24 cellular contexts compared by ENCODE assay signal in the genomic region with DNA sequence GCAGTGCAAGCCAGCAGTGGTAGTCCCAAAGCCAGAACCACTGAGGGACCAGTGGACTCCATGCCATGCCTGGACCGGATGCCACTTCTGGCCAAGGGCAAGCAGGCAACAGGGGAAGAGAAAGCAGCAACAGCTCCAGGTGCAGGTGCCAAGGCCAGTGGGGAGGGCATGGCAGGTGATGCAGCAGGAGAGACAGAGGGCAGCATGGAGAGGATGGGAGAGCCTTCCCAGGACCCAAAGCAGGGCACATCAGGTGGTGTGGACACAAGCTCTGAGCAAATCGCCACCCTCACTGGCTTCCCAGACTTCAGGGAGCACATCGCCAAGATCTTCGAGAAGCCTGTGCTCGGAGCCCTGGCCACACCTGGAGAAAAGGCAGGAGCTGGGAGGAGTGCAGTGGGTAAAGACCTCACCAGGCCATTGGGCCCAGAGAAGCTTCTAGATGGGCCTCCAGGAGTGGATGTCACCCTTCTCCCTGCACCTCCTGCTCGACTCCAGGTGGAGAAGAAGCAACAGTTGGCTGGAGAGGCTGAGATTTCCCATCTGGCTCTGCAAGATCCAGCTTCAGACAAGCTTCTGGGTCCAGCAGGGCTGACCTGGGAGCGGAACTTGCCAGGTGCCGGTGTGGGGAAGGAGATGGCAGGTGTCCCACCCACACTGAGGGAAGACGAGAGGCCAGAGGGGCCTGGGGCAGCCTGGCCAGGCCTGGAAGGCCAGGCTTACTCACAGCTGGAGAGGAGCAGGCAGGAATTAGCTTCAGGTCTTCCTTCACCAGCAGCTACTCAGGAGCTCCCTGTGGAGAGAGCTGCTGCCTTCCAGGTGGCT.
DNase-seq lines count a peak whose midpoint lies in the region; ATAC-seq, FAIRE-seq and TF ChIP-seq lines count a peak whose summit lies in the region.
"Had no signal": no experiment of that assay in that cellular context is flagged by ENCODE, and none has a peak within 500 bp of the region (broad histone marks: within the 10 kb centered on the region; RNA-seq: fewer than 3 reads in every experiment).

No MANE protein-coding gene starts in this region.

- no TSS peak for BruUV-seq in IMR-90 (replicated peaks; lab: Mats Ljungman, UMichigan)
- BruUV-seq in PC-3 (replicated peaks; lab: Mats Ljungman, UMichigan): no TSS peak

- H3K9me3 Mint-ChIP-seq in nephron progenitor cell: no peaks in the 10 kb centered on the region
- H3K9me3 Mint-ChIP-seq in CD4-positive, alpha-beta T cell: no peaks in the 10 kb centered on the region

- H3K79me2 ChIP-seq in PC-3 (ENCODE audit: low read length): no peaks in the 10 kb centered on the region

- peaks cover 28% of the 10 kb centered on the region for H3K36me3 Mint-ChIP-seq in nephron progenitor cell (ENCODE audit: low read depth)
- no peaks in the 10 kb centered on the region for H3K36me3 Mint-ChIP-seq in CD4-positive, alpha-beta T cell (ENCODE audit: low read depth)
- H3K36me3 Mint-ChIP-seq: CD4-positive, CD25-positive, alpha-beta regulatory T cell had no signal

- H3K9me3 ChIP-seq in IMR-90 (ENCODE audit: control insufficient read depth, insufficient read depth, low read length) (no peaks in the 10 kb centered on the region), PC-3 (ENCODE audit: low read length) (no peaks in the 10 kb centered on the region)
- H3K9me3 ChIP-seq in CD4-positive, alpha-beta T cell (ENCODE audit: control insufficient read depth, low read length): no peaks in the 10 kb centered on the region
- H3K9me3 ChIP-seq: BLaER1, SJSA1 had no signal

- H3K27me3 Mint-ChIP-seq in nephron progenitor cell (ENCODE audit: low read depth, poor library complexity): peaks cover 2% of the 10 kb centered on the region
- no peaks in the 10 kb centered on the region for H3K27me3 Mint-ChIP-seq in CD4-positive, alpha-beta T cell

- H3K4me3 ChIP-seq in IMR-90 (ENCODE audit: insufficient read depth, low read depth, low read length) (no peak overlapping the region), bronchial epithelial cell (ENCODE audit: low read depth, low read length) (no peak overlapping the region), skin epidermis (peak overlapping the region in 5 of 7 experiments; percentile 2 to 39 (median 6)), PC-3 (ENCODE audit: low read length) (no peak overlapping the region)
- H3K4me3 ChIP-seq: BLaER1, GM12878, K562, SJSA1 had no signal

- no peak for ATAC-seq in IMR-90 (ENCODE audit: low read depth)
- no peak for ATAC-seq in PC-3
- ATAC-seq in CD4-positive, alpha-beta T cell (ENCODE audit: poor library complexity): no peak
- ATAC-seq: GM12878, HepG2, K562 had no signal

- no peak overlapping the region for H3K18ac ChIP-seq in IMR-90 (ENCODE audit: low read depth, low read length)

- H2AK5ac ChIP-seq in IMR-90 (ENCODE audit: low read depth, low read length): no peak overlapping the region

- no peak for TF ChIP-seq POLR2A in IMR-90 (IDR thresholded peaks at IDR 0.05; ENCODE audit: low read depth, low read length)

- H3K14ac ChIP-seq in IMR-90 (replicated peaks; ENCODE audit: low read depth, low read length): no peak overlapping the region

- no peak overlapping the region for H4K5ac ChIP-seq in IMR-90 (ENCODE audit: low read depth, low read length)

- FAIRE-seq in bronchial epithelial cell (lab: Jason Lieb, UNC): peak; percentile 40
- FAIRE-seq: A204.1, G401.6, GM12878, HepG2, K562 had no signal

- CTCF ChIA-PET in IMR-90 (lab: Yijun Ruan, JAX): interaction anchor here (0.6 to 1.5 kb wide), 2 partner anchors 8 to 35 kb away, joined by 4 read pairs; no protein-coding TSS in a partner anchor
- CTCF ChIA-PET in PC-3 (lab: Charles Lee): no interaction called here
- CTCF ChIA-PET in CD4-positive, alpha-beta T cell (lab: Charles Lee): no interaction called here

- no peaks in the 10 kb centered on the region for H3K4me1 ChIP-seq in IMR-90 (ENCODE audit: control insufficient read depth, insufficient read depth, low read length)
- peaks cover 16% of the 10 kb centered on the region for H3K4me1 ChIP-seq in PC-3 (ENCODE audit: insufficient read depth, low read length)
- H3K4me1 ChIP-seq: BLaER1, SJSA1 had no signal

- POLR2A ChIA-PET in IMR-90 (lab: Charles Lee; ENCODE audit: unreplicated experiment) (no interaction called here), PC-3 (lab: Charles Lee; ENCODE audit: unreplicated experiment) (no interaction called here)
- POLR2A ChIA-PET in CD4-positive, alpha-beta T cell (lab: Charles Lee): no interaction called here

- no peak overlapping the region for H2BK5ac ChIP-seq in IMR-90 (ENCODE audit: low read depth, low read length, poor library complexity, severe bottlenecking)

- dilution Hi-C loops in IMR-90 (cut with HindIII; ENCODE audit: low sequenced_read_pairs, unreplicated experiment): no loop called here

- no peak overlapping the region for H4K91ac ChIP-seq in IMR-90 (ENCODE audit: insufficient read depth, low read depth, low read length)

- H4K20me1 ChIP-seq in IMR-90 (ENCODE audit: insufficient read depth, low read length): no peaks in the 10 kb centered on the region; the same call in 1 of the 2 replicates
- H4K20me1 ChIP-seq in PC-3 (ENCODE audit: low read length): no peaks in the 10 kb centered on the region
- H4K20me1 ChIP-seq: BLaER1 had no signal

- intact Hi-C loops in IMR-90 (cut with micrococcal nuclease) (no loop called here), PC-3 (cut with micrococcal nuclease) (no loop called here)
- intact Hi-C loops in CD4-positive, alpha-beta T cell (cut with DNase I, micrococcal nuclease): no loop called here

- H2AFZ ChIP-seq in IMR-90 (replicated peaks; ENCODE audit: low read length, poor library complexity): peak overlapping the region; percentile 32
- no peak overlapping the region for H2AFZ ChIP-seq in PC-3 (ENCODE audit: low read length)

- no peak overlapping the region for H3K4ac ChIP-seq in IMR-90 (ENCODE audit: low read depth, low read length)

- no peaks in the 10 kb centered on the region for H3K9me1 ChIP-seq in IMR-90 (ENCODE audit: insufficient read depth, low read length)

- H3K27ac Mint-ChIP-seq in nephron progenitor cell: peak overlapping the region; percentile 81
- H3K27ac Mint-ChIP-seq in CD4-positive, alpha-beta T cell: no peak overlapping the region
- H3K27ac Mint-ChIP-seq: CD4-positive, CD25-positive, alpha-beta regulatory T cell had no signal

- no peak for TF ChIP-seq RAD21 in IMR-90 (IDR thresholded peaks at IDR 0.05; ENCODE audit: low read length)

- H3K36me3 ChIP-seq in IMR-90 (ENCODE audit: control insufficient read depth, insufficient read depth, low read length) (no peaks in the 10 kb centered on the region), bronchial epithelial cell (ENCODE audit: control insufficient read depth, insufficient read depth, low read length) (peaks cover 1% of the 10 kb centered on the region), PC-3 (ENCODE audit: low read depth, low read length) (no peaks in the 10 kb centered on the region)
- H3K36me3 ChIP-seq: BLaER1, SJSA1 had no signal

- no peak overlapping the region for H2BK15ac ChIP-seq in IMR-90 (ENCODE audit: low read depth, low read length)

- no peak for TF ChIP-seq CTCF in IMR-90 (conservative IDR thresholded peaks at IDR 0.05; ENCODE audit: low read depth, low read length)
- TF ChIP-seq CTCF in bronchial epithelial cell (IDR thresholded peaks at IDR 0.05; ENCODE audit: insufficient read depth, low read length, severe bottlenecking): no peak
- no peak for TF ChIP-seq CTCF in nephron progenitor cell (IDR thresholded peaks at IDR 0.05)
- no peak for TF ChIP-seq CTCF in GM13976 (IDR thresholded peaks at IDR 0.05; ENCODE audit: borderline replicate concordance, control extremely low read depth, extremely low read depth, insufficient read depth, missing control alignments)
- no peak for TF ChIP-seq CTCF in PC-3 (conservative IDR thresholded peaks at IDR 0.05; ENCODE audit: low read depth, low read length)
- TF ChIP-seq CTCF in CD4-positive, alpha-beta T cell (IDR thresholded peaks at IDR 0.05): no peak

- H3F3A ChIP-seq in PC-3 (ENCODE audit: low read length, unreplicated experiment): no peaks in the 10 kb centered on the region

- H3K9ac ChIP-seq in IMR-90 (ENCODE audit: low read depth, low read length) (no peak overlapping the region), PC-3 (ENCODE audit: low read length) (no peak overlapping the region)
- H3K9ac ChIP-seq: BLaER1 had no signal

- no peaks in the 10 kb centered on the region for H3K4me1 Mint-ChIP-seq in nephron progenitor cell
- no peaks in the 10 kb centered on the region for H3K4me1 Mint-ChIP-seq in CD4-positive, alpha-beta T cell (ENCODE audit: low read depth)
- H3K4me1 Mint-ChIP-seq: CD4-positive, CD25-positive, alpha-beta regulatory T cell had no signal

- no CpG with 5 or more reads among the region's 9 CpGs for WGBS in IMR-90 (ENCODE audit: extremely low coverage in 2 of 2, insufficient read length in 1 of 2), 2 experiments

- peaks cover 57% of the 10 kb centered on the region for H3K27me3 ChIP-seq in IMR-90 (ENCODE audit: control insufficient read depth, insufficient read depth, low read length)
- no peaks in the 10 kb centered on the region for H3K27me3 ChIP-seq in bronchial epithelial cell (ENCODE audit: control insufficient read depth, insufficient read depth, low read length)
- no peaks in the 10 kb centered on the region for H3K27me3 ChIP-seq in PC-3 (ENCODE audit: low read length)
- no peaks in the 10 kb centered on the region for H3K27me3 ChIP-seq in CD4-positive, alpha-beta T cell (ENCODE audit: control insufficient read depth, insufficient read depth, low read length)
- H3K27me3 ChIP-seq: BLaER1 had no signal

- H2BK20ac ChIP-seq in IMR-90 (ENCODE audit: low read depth, low read length): no peak overlapping the region

- H3K79me1 ChIP-seq in IMR-90 (ENCODE audit: low read depth in 1 of 2, low read length in 2 of 2): no peaks in the 10 kb centered on the region

- H3K23ac ChIP-seq in IMR-90 (ENCODE audit: low read depth, low read length): no peak overlapping the region; the same call in 1 of the 2 replicates

- H2BK120ac ChIP-seq in IMR-90 (ENCODE audit: low read depth, low read length): no peak overlapping the region

- H2AK9ac ChIP-seq in IMR-90 (replicated peaks; ENCODE audit: low read depth, low read length, poor library complexity): no peak overlapping the region

- H3K56ac ChIP-seq in IMR-90 (ENCODE audit: extremely low read depth, insufficient read depth, low read length): no peak overlapping the region

- H3K4me3 Mint-ChIP-seq in nephron progenitor cell: no peak overlapping the region
- H3K4me3 Mint-ChIP-seq in CD4-positive, alpha-beta T cell: no peak overlapping the region
- H3K4me3 Mint-ChIP-seq: CD4-positive, CD25-positive, alpha-beta regulatory T cell had no signal

- DNase-seq in IMR-90 (no peak), bronchial epithelial cell (ENCODE audit: low read depth) (no peak), nephron progenitor cell (no peak), GM13976 (ENCODE audit: low spot score) (no peak), PC-3 (no peak)
- DNase-seq in CD4-positive, alpha-beta T cell: no peak
- DNase-seq: CD4-positive, CD25-positive, alpha-beta regulatory T cell; Kasumi-1; MV-4-11; NCI-H1105; NCI-H1436 treated with DMSO at 0.1 percent for 48 hours; NCI-H187 treated with DMSO at 0.1 percent for 48 hours; NCI-H2171 treated with DMSO at 0.1 percent for 48 hours; NCI-H524; NCI-H748 treated with DMSO at 0.1 percent for 48 hours; Right ventricle myocardium superior had no signal

- H3K9me2 ChIP-seq in PC-3 (replicated peaks; ENCODE audit: low read length): no peaks in the 10 kb centered on the region

- H3K27ac ChIP-seq in IMR-90 (ENCODE audit: insufficient read depth, low read length) (no peak overlapping the region), skin epidermis (peak overlapping the region in 17 of 21 experiments; percentile 41 to 84 (median 70)), PC-3 (ENCODE audit: low read length) (no peak overlapping the region)
- no peak overlapping the region for H3K27ac ChIP-seq in CD4-positive, alpha-beta T cell (ENCODE audit: low read depth, low read length)
- H3K27ac ChIP-seq: BLaER1, SJSA1 had no signal

- H4K8ac ChIP-seq in IMR-90 (ENCODE audit: low read depth in 2 of 2, low read length in 2 of 2): no peak overlapping the region

- no peak overlapping the region for H3K4me2 ChIP-seq in IMR-90 (ENCODE audit: low read depth, low read length)
- H3K4me2 ChIP-seq in PC-3 (ENCODE audit: low read length): no peak overlapping the region
- H3K4me2 ChIP-seq: BLaER1 had no signal

- in situ Hi-C loops in IMR-90 (cut with MboI; ENCODE audit: low sequenced_read_pairs) (no loop called here), GM13976 (cut with MboI; ENCODE audit: low sequenced_read_pairs, unreplicated experiment) (no loop called here)

Comparison
In these comparisons a context has a peak if more than half of its experiments do, and no peak if none do; other contexts are left out.
1. H3K27ac ChIP-seq: peak in skin epidermis (17 of 21); none in IMR-90 (single experiment), PC-3 (single experiment) and CD4-positive, alpha-beta T cell (single experiment).
2. H3K4me3 ChIP-seq: peak in skin epidermis (5 of 7); none in IMR-90 (single experiment), bronchial epithelial cell (single experiment) and PC-3 (single experiment).